Comparison of ENCODE assay signal across 16 cellular contexts in the genomic region with DNA sequence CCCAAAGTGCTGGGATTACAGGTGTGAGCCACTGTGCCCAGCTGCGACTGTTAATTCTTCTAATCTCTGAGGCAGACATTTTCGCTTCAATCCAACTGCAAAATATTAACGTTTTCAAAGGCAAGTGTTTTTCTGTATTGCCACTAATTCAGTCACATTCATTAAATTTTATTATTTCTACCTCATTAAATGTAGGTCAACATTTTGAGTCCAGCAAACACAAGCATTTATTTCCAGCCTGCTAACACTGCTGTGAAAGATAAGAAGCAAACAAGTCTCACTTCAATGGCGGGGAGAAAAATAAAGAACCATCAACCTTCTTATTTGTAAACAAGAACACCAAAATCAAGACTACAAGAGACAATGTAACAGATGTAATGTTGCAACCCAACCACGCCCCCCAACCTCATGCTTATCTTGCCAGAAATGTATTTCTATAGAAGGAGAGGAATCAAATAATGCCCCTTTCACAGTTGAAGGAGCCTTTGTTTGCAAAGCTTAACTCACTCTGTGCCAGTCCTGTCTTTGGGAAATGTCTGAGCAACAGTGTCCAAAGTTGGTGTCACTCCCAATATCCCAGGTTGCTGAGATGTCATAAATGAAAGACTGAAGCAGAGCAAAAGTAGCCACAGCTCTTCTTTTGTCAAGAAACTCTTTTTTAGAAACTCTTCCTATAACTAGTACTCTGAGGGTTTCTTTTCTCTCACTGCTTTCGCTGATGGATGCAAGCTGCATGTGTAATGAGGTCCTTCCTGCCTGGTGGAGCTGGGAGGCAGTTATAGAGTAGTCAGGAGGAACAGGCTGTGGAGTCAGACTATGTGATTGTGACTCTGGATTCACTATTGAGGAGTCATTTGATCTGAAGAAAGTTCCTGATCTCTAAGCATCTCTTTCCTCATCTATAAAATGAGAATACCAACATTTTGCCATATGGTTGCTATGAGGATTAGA. TPM values are rescaled to one million over a fixed set of nuclear protein-coding genes. Genes with fewer than 3 reads are reported as not detected.
DNase-seq lines count a peak whose midpoint lies in the region; ATAC-seq and TF ChIP-seq lines count a peak whose summit lies in the region.
"Had no signal": no experiment of that assay in that cellular context is flagged by ENCODE, and none has a peak within 500 bp of the region (broad histone marks: within the 10 kb centered on the region; RNA-seq: fewer than 3 reads in every experiment).

No MANE protein-coding gene starts in this region.

- POLR2A ChIA-PET in activated CD4-positive, alpha-beta memory T cell treated with anti-CD3 and anti-CD28 coated beads for 36 hours (lab: Charles Lee), result interaction anchor here (0.6 kb wide), 1 partner anchor 9 kb away, joined by 3 read pairs; a partner anchor contains a TSS
- POLR2A ChIA-PET in activated CD4-positive, alpha-beta memory T cell treated with anti-CD3 and anti-CD28 coated beads, Interleukin-2, amount 10 ng/mL, durations not matched to agents 7 days and 5 days (lab: Charles Lee), result interaction anchor here (1.3 kb wide), 1 partner anchor 19 kb away, joined by 4 read pairs; no protein-coding TSS in a partner anchor
- POLR2A ChIA-PET in T-cell (lab: Charles Lee) (no interaction called here), RWPE1 (lab: Yijun Ruan, JAX; ENCODE audit: low non-redundant PET) (no interaction called here)

- DNase-seq in activated CD4-positive, alpha-beta memory T cell treated with anti-CD3 and anti-CD28 coated beads for 36 hours, result no peak
- no peak for DNase-seq in activated CD4-positive, alpha-beta memory T cell treated with anti-CD3 and anti-CD28 coated beads, Interleukin-2, amount 10 ng/mL, durations not matched to agents 7 days and 5 days
- DNase-seq in T-cell, result no peak
- DNase-seq in globus pallidus (ENCODE audit: low spot score), result peak; percentile 85
- no peak for DNase-seq in stimulated activated naive B cell treated with anti-CD40 and anti-IgM and Interleukin-4, amounts not matched to agents 10 μg/mL and 1 μg/mL and 100 μg/mL, for 72 hours
- no peak for DNase-seq in RWPE1 (ENCODE audit: low spot score)
- DNase-seq: activated CD4-positive, alpha-beta T cell treated with anti-CD3 and anti-CD28 coated beads for 48 hours; DND-41; KG1; NCI-H1092; NCI-H2107; OCI-M1; SJCRH30 had no signal

- intact Hi-C loops in activated CD4-positive, alpha-beta memory T cell treated with anti-CD3 and anti-CD28 coated beads for 36 hours (cut with micrococcal nuclease), result no loop called here

- H3K27ac Mint-ChIP-seq in activated CD4-positive, alpha-beta memory T cell treated with anti-CD3 and anti-CD28 coated beads for 36 hours, result peak overlapping the region; percentile 43
- no peak overlapping the region for H3K27ac Mint-ChIP-seq in activated CD4-positive, alpha-beta memory T cell treated with anti-CD3 and anti-CD28 coated beads, Interleukin-2, amount 10 ng/mL, durations not matched to agents 7 days and 5 days
- H3K27ac Mint-ChIP-seq in T-cell, result peak overlapping the region; percentile 60 to 63
- H3K27ac Mint-ChIP-seq in stimulated activated naive B cell treated with anti-CD40 and anti-IgM and Interleukin-4, amounts not matched to agents 10 μg/mL and 1 μg/mL and 100 μg/mL, for 72 hours, result peak overlapping the region; percentile 52

- H3K27ac ChIP-seq in RWPE1, result no peak overlapping the region
- H3K27ac ChIP-seq: C4-2B, SJCRH30 had no signal

- no peaks in the 10 kb centered on the region for H3K9me3 Mint-ChIP-seq in activated CD4-positive, alpha-beta memory T cell treated with anti-CD3 and anti-CD28 coated beads for 36 hours
- H3K9me3 Mint-ChIP-seq in activated CD4-positive, alpha-beta memory T cell treated with anti-CD3 and anti-CD28 coated beads, Interleukin-2, amount 10 ng/mL, durations not matched to agents 7 days and 5 days, result no peaks in the 10 kb centered on the region
- no peaks in the 10 kb centered on the region for H3K9me3 Mint-ChIP-seq in T-cell
- peaks cover 0 to 1% of the 10 kb centered on the region in 2 donors for H3K9me3 Mint-ChIP-seq in stimulated activated naive B cell treated with anti-CD40 and anti-IgM and Interleukin-4, amounts not matched to agents 10 μg/mL and 1 μg/mL and 100 μg/mL, for 72 hours

- no peaks in the 10 kb centered on the region for H3K27me3 Mint-ChIP-seq in activated CD4-positive, alpha-beta memory T cell treated with anti-CD3 and anti-CD28 coated beads for 36 hours
- H3K27me3 Mint-ChIP-seq in activated CD4-positive, alpha-beta memory T cell treated with anti-CD3 and anti-CD28 coated beads, Interleukin-2, amount 10 ng/mL, durations not matched to agents 7 days and 5 days, result no peaks in the 10 kb centered on the region
- no peaks in the 10 kb centered on the region for H3K27me3 Mint-ChIP-seq in T-cell
- no peaks in the 10 kb centered on the region for H3K27me3 Mint-ChIP-seq in stimulated activated naive B cell treated with anti-CD40 and anti-IgM and Interleukin-4, amounts not matched to agents 10 μg/mL and 1 μg/mL and 100 μg/mL, for 72 hours

- TF ChIP-seq CTCF in RWPE1 (conservative IDR thresholded peaks at IDR 0.05; ENCODE audit: low read depth), result no peak

- ATAC-seq in T-cell (replicated peaks in 1 of 4) (no peak), HG03342 (IDR thresholded peaks at IDR 0.05; ENCODE audit: unreplicated experiment) (no peak), esophagus mucosa (no peak)
- no peak for ATAC-seq in stimulated activated naive B cell treated with anti-CD40 and anti-IgM and Interleukin-4, amounts not matched to agents 10 μg/mL and 1 μg/mL and 100 μg/mL, for 72 hours (replicated peaks)

- CTCF ChIA-PET in activated CD4-positive, alpha-beta memory T cell treated with anti-CD3 and anti-CD28 coated beads for 36 hours (lab: Charles Lee), result interaction anchor here (1.3 kb wide), 1 partner anchor 24 kb away, joined by 3 read pairs; no protein-coding TSS in a partner anchor
- CTCF ChIA-PET in activated CD4-positive, alpha-beta memory T cell treated with anti-CD3 and anti-CD28 coated beads, Interleukin-2, amount 10 ng/mL, durations not matched to agents 7 days and 5 days (lab: Charles Lee), result no interaction called here
- CTCF ChIA-PET in T-cell (lab: Charles Lee) (interaction anchor here in 1 of 2 donors (0.6 to 1.1 kb wide), 2 partner anchors 32 to 34 kb away, joined by 3 to 5 read pairs; no protein-coding TSS in a partner anchor), RWPE1 (lab: Yijun Ruan, JAX) (interaction anchor here (0.6 kb wide), 1 partner anchor 1826 kb away, joined by 3 read pairs; no protein-coding TSS in a partner anchor)

- peaks cover 81% of the 10 kb centered on the region for H3K4me1 Mint-ChIP-seq in activated CD4-positive, alpha-beta memory T cell treated with anti-CD3 and anti-CD28 coated beads for 36 hours (ENCODE audit: low read depth)
- H3K4me1 Mint-ChIP-seq in activated CD4-positive, alpha-beta memory T cell treated with anti-CD3 and anti-CD28 coated beads, Interleukin-2, amount 10 ng/mL, durations not matched to agents 7 days and 5 days, result peaks cover 66% of the 10 kb centered on the region
- H3K4me1 Mint-ChIP-seq in T-cell, result peaks cover 80 to 85% (median 85%) of the 10 kb centered on the region in 3 donors
- peaks cover 47 to 75% of the 10 kb centered on the region in 2 donors for H3K4me1 Mint-ChIP-seq in stimulated activated naive B cell treated with anti-CD40 and anti-IgM and Interleukin-4, amounts not matched to agents 10 μg/mL and 1 μg/mL and 100 μg/mL, for 72 hours

- peaks cover 35% of the 10 kb centered on the region for H3K36me3 Mint-ChIP-seq in activated CD4-positive, alpha-beta memory T cell treated with anti-CD3 and anti-CD28 coated beads for 36 hours
- H3K36me3 Mint-ChIP-seq in activated CD4-positive, alpha-beta memory T cell treated with anti-CD3 and anti-CD28 coated beads, Interleukin-2, amount 10 ng/mL, durations not matched to agents 7 days and 5 days (ENCODE audit: low read depth), result peaks cover 65% of the 10 kb centered on the region
- peaks cover 45% of the 10 kb centered on the region for H3K36me3 Mint-ChIP-seq in T-cell
- H3K36me3 Mint-ChIP-seq in stimulated activated naive B cell treated with anti-CD40 and anti-IgM and Interleukin-4, amounts not matched to agents 10 μg/mL and 1 μg/mL and 100 μg/mL, for 72 hours, result peaks cover 55 to 67% of the 10 kb centered on the region in 2 donors

- no peak overlapping the region for H3K4me3 Mint-ChIP-seq in activated CD4-positive, alpha-beta memory T cell treated with anti-CD3 and anti-CD28 coated beads for 36 hours
- H3K4me3 Mint-ChIP-seq in activated CD4-positive, alpha-beta memory T cell treated with anti-CD3 and anti-CD28 coated beads, Interleukin-2, amount 10 ng/mL, durations not matched to agents 7 days and 5 days, result no peak overlapping the region
- H3K4me3 Mint-ChIP-seq in T-cell, result peak overlapping the region in 1 of 3 donors; percentile 12
- peak overlapping the region; percentile 35 to 44 for H3K4me3 Mint-ChIP-seq in stimulated activated naive B cell treated with anti-CD40 and anti-IgM and Interleukin-4, amounts not matched to agents 10 μg/mL and 1 μg/mL and 100 μg/mL, for 72 hours

RNA-seq across cellular contexts. Expression of a gene that starts 8.6 kb away (rescaled TPM):
- 100 to 1,000 TPM; 134 to 139 TPM for total RNA-seq in activated CD4-positive, alpha-beta memory T cell treated with anti-CD3 and anti-CD28 coated beads for 36 hours
- 100 to 1,000 TPM; 223 to 239 TPM for total RNA-seq in activated CD4-positive, alpha-beta memory T cell treated with anti-CD3 and anti-CD28 coated beads, Interleukin-2, amount 10 ng/mL, durations not matched to agents 7 days and 5 days
- total RNA-seq in T-cell (100 to 1,000 TPM; 206 to 266 (median 235) TPM), esophagus mucosa (6.7 TPM)

Comparison
In these comparisons a context has a peak if more than half of its experiments do, and no peak if none do; other contexts are left out.
1. H3K4me3 Mint-ChIP-seq: peak in stimulated activated naive B cell treated with anti-CD40 and anti-IgM and Interleukin-4, amounts not matched to agents 10 μg/mL and 1 μg/mL and 100 μg/mL, for 72 hours (2 of 2); none in activated CD4-positive, alpha-beta memory T cell treated with anti-CD3 and anti-CD28 coated beads for 36 hours (single experiment) and activated CD4-positive, alpha-beta memory T cell treated with anti-CD3 and anti-CD28 coated beads, Interleukin-2, amount 10 ng/mL, durations not matched to agents 7 days and 5 days (single experiment).
2. RNA of a gene that starts 8.6 kb away (total RNA-seq): 223 to 239 TPM in activated CD4-positive, alpha-beta memory T cell treated with anti-CD3 and anti-CD28 coated beads, Interleukin-2, amount 10 ng/mL, durations not matched to agents 7 days and 5 days, 206 to 266 TPM in T-cell and 134 to 139 TPM in activated CD4-positive, alpha-beta memory T cell treated with anti-CD3 and anti-CD28 coated beads for 36 hours; 6.7 TPM in esophagus mucosa (single experiment); every median in the first group is over 10 times any median in the second.
3. POLR2A ChIA-PET loops: an anchor here in activated CD4-positive, alpha-beta memory T cell treated with anti-CD3 and anti-CD28 coated beads for 36 hours (0.6 kb wide) and activated CD4-positive, alpha-beta memory T cell treated with anti-CD3 and anti-CD28 coated beads, Interleukin-2, amount 10 ng/mL, durations not matched to agents 7 days and 5 days (1.3 kb wide); none called in T-cell and RWPE1.